In the genomic region with DNA sequence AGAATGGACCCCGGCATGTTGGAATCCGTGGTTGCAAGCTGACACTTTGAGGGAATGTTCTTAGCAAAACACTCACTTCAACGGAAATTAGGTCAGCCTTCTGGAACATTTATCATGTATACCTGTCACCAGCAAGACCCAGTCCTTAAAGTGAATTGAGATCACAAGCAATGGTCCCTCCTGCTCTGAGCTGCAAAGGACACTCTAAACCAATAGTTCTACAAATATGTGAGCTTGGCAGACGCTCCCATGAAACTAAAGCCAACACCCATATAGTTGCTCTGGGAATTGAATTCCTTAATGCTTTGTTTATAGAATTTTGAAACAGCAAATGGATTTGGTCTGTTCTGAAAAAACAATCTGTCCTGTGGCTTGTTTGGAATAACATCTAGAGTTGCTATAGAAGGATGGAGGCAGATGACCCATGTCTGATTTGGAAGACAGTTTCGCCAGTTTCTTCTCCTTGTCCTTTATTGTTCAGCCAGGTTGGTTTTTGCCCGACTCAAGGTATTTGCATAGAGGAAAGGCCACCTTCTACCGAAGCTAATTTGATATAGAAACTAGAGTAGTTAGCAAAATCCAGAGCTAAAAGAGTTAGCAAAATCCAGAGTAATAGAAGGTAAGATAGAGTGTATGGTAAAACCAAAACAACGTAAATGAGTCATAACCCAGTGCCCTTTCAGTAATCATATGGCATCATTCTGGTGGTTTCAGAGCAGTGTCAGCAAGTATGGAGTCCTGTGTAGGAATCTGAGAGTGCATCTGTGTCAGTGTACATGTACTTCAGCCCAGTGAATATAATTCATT, we compare ENCODE assay signal across 8 cellular contexts.
DNase-seq lines count a peak whose midpoint lies in the region; ATAC-seq and TF ChIP-seq lines count a peak whose summit lies in the region.

No MANE protein-coding gene starts in this region.

- H3K79me1 ChIP-seq in H9 (ENCODE audit: insufficient read depth, low read depth, low read length, poor library complexity, severe bottlenecking): no peaks in the 10 kb centered on the region

- H3K36me3 Mint-ChIP-seq in effector memory CD8-positive, alpha-beta T cell (ENCODE audit: insufficient read depth): no peaks in the 10 kb centered on the region
- 0 out of 7 replicates have a peak, but pooled peaks cover 0 to under 1% (median 0%) of the 10 kb centered on the region in 3 experiments for H3K36me3 Mint-ChIP-seq in H9 (ENCODE audit: insufficient read depth in 1 of 3, low read depth in 3 of 3)

- no peak overlapping the region for H2BK5ac ChIP-seq in H9 (ENCODE audit: insufficient read length, low read length)

- intact Hi-C loops in psoas muscle (cut with DNase I): no loop called here

- H4K91ac ChIP-seq in H9 (ENCODE audit: insufficient read length, low read depth, low read length): no peak overlapping the region

- WGBS in psoas muscle, 3 donors: 19 to 27% (median 20%) methylated on average over 8 of the region's 8 CpGs
- no CpG with 5 or more reads among the region's 8 CpGs for WGBS in H9 (ENCODE audit: extremely low coverage, insufficient read length, low lambda C conversion rate)

- no peak overlapping the region for H2AK5ac ChIP-seq in H9 (ENCODE audit: insufficient read length, low read length)

- ATAC-seq in GM18517 (IDR thresholded peaks at IDR 0.05; ENCODE audit: unreplicated experiment) (peak; percentile 100), GM21723 (IDR thresholded peaks at IDR 0.05; ENCODE audit: unreplicated experiment) (peak; percentile 100), psoas muscle (peak; percentile 77 to 84 (median 81))
- ATAC-seq in effector memory CD8-positive, alpha-beta T cell (replicated peaks): peak; percentile 24

- no peaks in the 10 kb centered on the region for H3K9me3 ChIP-seq in psoas muscle
- no peaks in the 10 kb centered on the region for H3K9me3 ChIP-seq in H9 (ENCODE audit: control insufficient read depth, low read depth, low read length)

- no peak overlapping the region for H3K27ac Mint-ChIP-seq in effector memory CD8-positive, alpha-beta T cell
- no peak overlapping the region for H3K27ac Mint-ChIP-seq in H9

- no peak for TF ChIP-seq CTCF in psoas muscle (IDR thresholded peaks at IDR 0.05)
- TF ChIP-seq CTCF in H9 (conservative IDR thresholded peaks at IDR 0.05): no peak

- H3K27me3 Mint-ChIP-seq in effector memory CD8-positive, alpha-beta T cell: no peaks in the 10 kb centered on the region
- H3K27me3 Mint-ChIP-seq in H9 (ENCODE audit: low read depth): no peaks in the 10 kb centered on the region

- H4K5ac ChIP-seq in H9 (ENCODE audit: insufficient read length, low read depth, low read length): no peak overlapping the region

- no peak overlapping the region for H4K8ac ChIP-seq in H9 (replicated peaks; ENCODE audit: insufficient read length, low read depth, low read length)

- H3K4me3 Mint-ChIP-seq in effector memory CD8-positive, alpha-beta T cell: no peak overlapping the region
- no peak overlapping the region for H3K4me3 Mint-ChIP-seq in H9

- no peak overlapping the region for H2AFZ ChIP-seq in H9 (ENCODE audit: low read length)

- no peaks in the 10 kb centered on the region for H3K79me2 ChIP-seq in H9 (ENCODE audit: insufficient read depth, low read length)

- peak overlapping the region; percentile 42 for H3K4me3 ChIP-seq in psoas muscle

- H3K9me3 Mint-ChIP-seq in effector memory CD8-positive, alpha-beta T cell: no peaks in the 10 kb centered on the region
- H3K9me3 Mint-ChIP-seq in H9: no peaks in the 10 kb centered on the region

- no peaks in the 10 kb centered on the region for H3K23me2 ChIP-seq in H9 (ENCODE audit: insufficient read length, low read depth, low read length, poor library complexity, severe bottlenecking)

- peak overlapping the region; percentile 71 for H3K27ac ChIP-seq in psoas muscle
- no peak overlapping the region for H3K27ac ChIP-seq in H9 (ENCODE audit: insufficient read length, low read depth, low read length)

- H2BK120ac ChIP-seq in H9 (ENCODE audit: low read depth, low read length, poor library complexity, severe bottlenecking): no peak overlapping the region

- H3K4me2 ChIP-seq in H9 (ENCODE audit: insufficient read depth, insufficient read length, low read length): no peak overlapping the region

- no peak overlapping the region for H3K4ac ChIP-seq in H9 (ENCODE audit: low read depth, low read length)

- TF ChIP-seq EP300 in Ishikawa (IDR thresholded peaks at IDR 0.05; ENCODE audit: borderline replicate concordance): no peak; the same call in 1 of the 2 replicates

- peaks cover 5 to 7% of the 10 kb centered on the region in 2 donors for H3K4me1 Mint-ChIP-seq in effector memory CD8-positive, alpha-beta T cell (ENCODE audit: low read depth in 2 of 2)
- H3K4me1 Mint-ChIP-seq in H9: peaks cover 25 to 26% of the 10 kb centered on the region in 2 experiments

- no peak; the same call in 1 of the 2 replicates for TF ChIP-seq RAD21 in Ishikawa (IDR thresholded peaks at IDR 0.05; ENCODE audit: low read depth)

- no peak overlapping the region for H2BK20ac ChIP-seq in H9 (ENCODE audit: low read depth, low read length, poor library complexity, severe bottlenecking)

- no peaks in the 10 kb centered on the region for H4K20me1 ChIP-seq in H9 (ENCODE audit: control insufficient read depth, insufficient read depth, insufficient read length)

- no peak overlapping the region for H2BK12ac ChIP-seq in H9 (ENCODE audit: insufficient read length, low read depth, low read length)

- no peak overlapping the region for H3K14ac ChIP-seq in H9 (ENCODE audit: insufficient read depth, low read length)

- H3K36me3 ChIP-seq in psoas muscle (ENCODE audit: insufficient read depth in 1 of 2, low read depth in 1 of 2): no peaks in the 10 kb centered on the region

- no peak overlapping the region for H3K9ac ChIP-seq in H9 (ENCODE audit: extremely low read depth, insufficient read length, low read length)

- H3K27me3 ChIP-seq in psoas muscle (ENCODE audit: insufficient read depth in 3 of 3, low read length in 2 of 3): no peaks in the 10 kb centered on the region
- no peaks in the 10 kb centered on the region for H3K27me3 ChIP-seq in H9 (ENCODE audit: insufficient read depth, low read length)

- no peak for DNase-seq in effector memory CD8-positive, alpha-beta T cell
- DNase-seq in psoas muscle: peak in 1 of 2 donors; percentile 34
- no peak for DNase-seq in H9
- DNase-seq in activated CD8-positive, alpha-beta memory T cell treated with anti-CD3 and anti-CD28 coated beads for 24 hours: no peak
- no peak for DNase-seq in COLO829 (ENCODE audit: low spot score)

- H2BK15ac ChIP-seq in H9 (ENCODE audit: low read depth, low read length): no peak overlapping the region

- H3K56ac ChIP-seq in H9 (ENCODE audit: insufficient read length, low read depth, low read length): no peak overlapping the region

- H3K18ac ChIP-seq in H9 (ENCODE audit: insufficient read length, low read depth, low read length): no peak overlapping the region

- H3K23ac ChIP-seq in H9 (ENCODE audit: insufficient read length, low read depth, low read length): no peak overlapping the region

- peaks cover 35% of the 10 kb centered on the region for H3K4me1 ChIP-seq in psoas muscle
- peaks cover 2% of the 10 kb centered on the region for H3K4me1 ChIP-seq in H9 (ENCODE audit: insufficient read depth, low read length)

- no peak overlapping the region for H3T11ph ChIP-seq in H9 (ENCODE audit: low read length)

TF ChIP-seq in Ishikawa, 13 proteins besides CTCF, POLR2A, EP300 and RAD21:
- TF ChIP-seq, protein P1, sequence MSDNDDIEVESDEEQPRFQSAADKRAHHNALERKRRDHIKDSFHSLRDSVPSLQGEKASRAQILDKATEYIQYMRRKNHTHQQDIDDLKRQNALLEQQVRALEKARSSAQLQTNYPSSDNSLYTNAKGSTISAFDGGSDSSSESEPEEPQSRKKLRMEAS (IDR thresholded peaks at IDR 0.05): no peak
- TF ChIP-seq TEAD4 (IDR thresholded peaks at IDR 0.05): peak; percentile 55

Comparison
In these comparisons a context has a peak if more than half of its experiments do, and no peak if none do; other contexts are left out.
1. ATAC-seq: peak in every context shown above with its lines; median percentile 100 in GM18517; 100 in GM21723; 81 in psoas muscle; 24 in effector memory CD8-positive, alpha-beta T cell.